In the genomic region with DNA sequence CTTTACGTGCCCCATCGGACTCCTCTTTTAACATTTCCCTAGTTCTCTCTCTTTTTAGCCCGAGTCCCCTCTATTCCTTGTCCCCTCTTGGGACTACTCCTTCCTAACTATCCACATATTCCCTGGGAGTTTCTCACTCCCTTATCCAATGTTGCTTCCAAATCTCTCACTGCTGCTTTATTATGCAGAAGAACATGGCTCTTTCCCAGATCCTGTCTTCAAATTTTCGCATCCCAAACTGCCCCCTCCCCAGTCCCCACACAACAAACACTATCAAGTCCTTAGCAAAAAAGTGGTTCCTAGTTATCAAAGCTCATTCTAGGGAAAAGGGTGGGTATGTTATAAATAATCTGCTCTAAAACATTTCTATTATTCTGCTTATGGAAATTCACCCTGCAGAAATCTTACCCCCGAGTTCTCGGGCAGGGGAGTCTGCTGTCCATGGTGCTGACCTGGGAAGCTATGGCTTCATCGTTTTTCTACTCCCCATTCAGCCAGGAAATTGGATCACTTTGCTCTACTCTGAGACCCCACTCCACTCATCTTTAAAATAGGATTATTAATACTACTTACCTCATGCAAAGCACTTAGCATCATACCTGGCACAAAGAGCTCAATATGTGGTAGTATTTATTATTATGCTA, we compare ENCODE assay signal across 1 cellular context.
TF ChIP-seq lines count a peak whose summit lies in the region.

No MANE protein-coding gene starts in this region.

TF ChIP-seq in IMR-90, 13 proteins besides CTCF, POLR2A, EP300 and RAD21 (continued from another document):
- TF ChIP-seq, protein P1, sequence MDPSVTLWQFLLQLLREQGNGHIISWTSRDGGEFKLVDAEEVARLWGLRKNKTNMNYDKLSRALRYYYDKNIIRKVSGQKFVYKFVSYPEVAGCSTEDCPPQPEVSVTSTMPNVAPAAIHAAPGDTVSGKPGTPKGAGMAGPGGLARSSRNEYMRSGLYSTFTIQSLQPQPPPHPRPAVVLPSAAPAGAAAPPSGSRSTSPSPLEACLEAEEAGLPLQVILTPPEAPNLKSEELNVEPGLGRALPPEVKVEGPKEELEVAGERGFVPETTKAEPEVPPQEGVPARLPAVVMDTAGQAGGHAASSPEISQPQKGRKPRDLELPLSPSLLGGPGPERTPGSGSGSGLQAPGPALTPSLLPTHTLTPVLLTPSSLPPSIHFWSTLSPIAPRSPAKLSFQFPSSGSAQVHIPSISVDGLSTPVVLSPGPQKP (IDR thresholded peaks at IDR 0.05; ENCODE audit: borderline replicate concordance, low read depth, low read length): no peak
- TF ChIP-seq RFX5 (IDR thresholded peaks at IDR 0.05; ENCODE audit: low read depth, low read length): no peak
- no peak for TF ChIP-seq CHD1 (IDR thresholded peaks at IDR 0.05; ENCODE audit: low read depth, low read length)
- no peak for TF ChIP-seq MAFK (IDR thresholded peaks at IDR 0.05; ENCODE audit: low read depth, low read length)
- TF ChIP-seq MXI1 (IDR thresholded peaks at IDR 0.05; ENCODE audit: borderline replicate concordance, low read depth, low read length): no peak
- TF ChIP-seq MAZ (IDR thresholded peaks at IDR 0.05; ENCODE audit: borderline replicate concordance, low read depth, low read length): no peak
- no peak for TF ChIP-seq SMC3 (IDR thresholded peaks at IDR 0.05; ENCODE audit: low read depth, low read length)
- TF ChIP-seq NFE2L2 (IDR thresholded peaks at IDR 0.05; ENCODE audit: low read depth, low read length): no peak
- TF ChIP-seq FOS (IDR thresholded peaks at IDR 0.05; ENCODE audit: low read depth, low read length): no peak
- TF ChIP-seq BHLHE40 (IDR thresholded peaks at IDR 0.05; ENCODE audit: low read depth, low read length): no peak
- TF ChIP-seq, protein P2, sequence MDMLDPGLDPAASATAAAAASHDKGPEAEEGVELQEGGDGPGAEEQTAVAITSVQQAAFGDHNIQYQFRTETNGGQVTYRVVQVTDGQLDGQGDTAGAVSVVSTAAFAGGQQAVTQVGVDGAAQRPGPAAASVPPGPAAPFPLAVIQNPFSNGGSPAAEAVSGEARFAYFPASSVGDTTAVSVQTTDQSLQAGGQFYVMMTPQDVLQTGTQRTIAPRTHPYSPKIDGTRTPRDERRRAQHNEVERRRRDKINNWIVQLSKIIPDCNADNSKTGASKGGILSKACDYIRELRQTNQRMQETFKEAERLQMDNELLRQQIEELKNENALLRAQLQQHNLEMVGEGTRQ (IDR thresholded peaks at IDR 0.05; ENCODE audit: low read depth, low read length): no peak
